8 cellular contexts compared by ENCODE assay signal in genomic region chr21:33070921-33071877, GRCh38. TPM values are rescaled to one million over a fixed set of nuclear protein-coding genes. Genes with fewer than 3 reads are reported as not detected.
DNase-seq lines count a peak whose midpoint lies in the region; ATAC-seq lines count a peak whose summit lies in the region.

No MANE protein-coding gene starts in this region.

- H3K27me3 ChIP-seq in ACC112 (ENCODE audit: insufficient read depth, low read length): peaks cover 99% of the 10 kb centered on the region
- H3K27me3 ChIP-seq in H7 (ENCODE audit: control insufficient read depth, insufficient read depth, low read length): peaks cover 89% of the 10 kb centered on the region
- H3K27me3 ChIP-seq in iPS-18a (ENCODE audit: control insufficient read depth, insufficient read depth, low read length): peaks cover 99% of the 10 kb centered on the region

- no peaks in the 10 kb centered on the region for H3K9me3 Mint-ChIP-seq in activated T-helper 17 cell treated with anti-CD3 and anti-CD28 coated beads, Interleukin-2, amount 50 U/mL, for 72 hours

- H3K79me2 ChIP-seq in ACC112 (ENCODE audit: control insufficient read depth, insufficient read depth, low read length, unreplicated experiment): no peaks in the 10 kb centered on the region

- H3K4me3 ChIP-seq in ACC112 (ENCODE audit: low read depth, low read length): peak overlapping the region; percentile 26
- peak overlapping the region; percentile 41 for H3K4me3 ChIP-seq in H7 (ENCODE audit: insufficient read depth, low read depth, low read length)
- peak overlapping the region; percentile 34 for H3K4me3 ChIP-seq in iPS-18a (ENCODE audit: low read length)

- H3K4me1 ChIP-seq in ACC112 (ENCODE audit: control insufficient read depth, insufficient read depth, low read length, unreplicated experiment) (no peaks in the 10 kb centered on the region), iPS-18a (ENCODE audit: control insufficient read depth, low read depth, low read length) (peaks cover 34% of the 10 kb centered on the region)

- DNase-seq in H7 (peak; percentile 88), NCI-H128 (lab: John Stamatoyannopoulos, UW; ENCODE audit: unreplicated experiment) (no peak), medulla oblongata (ENCODE audit: extremely low spot score) (no peak), ureter (ENCODE audit: low spot score) (no peak)
- DNase-seq in stimulated activated CD4-positive, alpha-beta T cell treated with anti-CD3 and anti-CD28 coated beads, Interleukin-4, amount 100 ng/mL, for 1 hour: peak; percentile 20

- H3K27ac ChIP-seq in ACC112 (ENCODE audit: low read depth, low read length): no peak overlapping the region
- H3K27ac ChIP-seq in iPS-18a (ENCODE audit: low read length): no peak overlapping the region

- H3K27me3 Mint-ChIP-seq in activated T-helper 17 cell treated with anti-CD3 and anti-CD28 coated beads, Interleukin-2, amount 50 U/mL, for 72 hours: peaks cover 56% of the 10 kb centered on the region

- H3K36me3 ChIP-seq in ACC112 (ENCODE audit: insufficient read depth, low read length) (no peaks in the 10 kb centered on the region), H7 (replicated peaks; ENCODE audit: control insufficient read depth, insufficient read depth, low read length) (no peaks in the 10 kb centered on the region), iPS-18a (ENCODE audit: control insufficient read depth, low read depth, low read length) (no peaks in the 10 kb centered on the region)

- H3K9me3 ChIP-seq in iPS-18a (ENCODE audit: control insufficient read depth, low read depth, low read length): peaks cover 5% of the 10 kb centered on the region

- no peak overlapping the region for H3K9ac ChIP-seq in iPS-18a (ENCODE audit: low read length)

- no peak overlapping the region for H3K27ac Mint-ChIP-seq in activated T-helper 17 cell treated with anti-CD3 and anti-CD28 coated beads, Interleukin-2, amount 50 U/mL, for 72 hours

- peak; percentile 29 for ATAC-seq in activated T-helper 17 cell treated with anti-CD3 and anti-CD28 coated beads, Interleukin-2, amount 50 U/mL, for 72 hours (replicated peaks)

- H3K4me3 Mint-ChIP-seq in activated T-helper 17 cell treated with anti-CD3 and anti-CD28 coated beads, Interleukin-2, amount 50 U/mL, for 72 hours: peak overlapping the region; percentile 69

- no peaks in the 10 kb centered on the region for H3K36me3 Mint-ChIP-seq in activated T-helper 17 cell treated with anti-CD3 and anti-CD28 coated beads, Interleukin-2, amount 50 U/mL, for 72 hours (ENCODE audit: low read depth)

- H2AFZ ChIP-seq in ACC112 (ENCODE audit: low read length, unreplicated experiment): no peak overlapping the region

- no peaks in the 10 kb centered on the region for H3K4me1 Mint-ChIP-seq in activated T-helper 17 cell treated with anti-CD3 and anti-CD28 coated beads, Interleukin-2, amount 50 U/mL, for 72 hours

RNA-seq across cellular contexts. Expression of gene OLIG1, which starts 1.3 kb away (rescaled TPM):
- total RNA-seq in H7 (2014; rRNA removed; shearing (Covaris generic)): 0.15 and 1.2 TPM in 2 replicates
- not detected for total RNA-seq in activated T-helper 17 cell treated with anti-CD3 and anti-CD28 coated beads, Interleukin-2, amount 50 U/mL, for 72 hours
- not detected for total RNA-seq in ureter

RNA-seq across cellular contexts. Expression of gene OLIG2, which starts 45.5 kb away (rescaled TPM):
- 0.17 and 0.67 TPM in 2 replicates for total RNA-seq in H7 (2014; rRNA removed; shearing (Covaris generic))
- total RNA-seq in activated T-helper 17 cell treated with anti-CD3 and anti-CD28 coated beads, Interleukin-2, amount 50 U/mL, for 72 hours: not detected
- not detected for total RNA-seq in ureter

Comparison
In these comparisons a context has a peak if more than half of its experiments do, and no peak if none do; other contexts are left out.
1. DNase-seq: peak in H7 (single experiment) and stimulated activated CD4-positive, alpha-beta T cell treated with anti-CD3 and anti-CD28 coated beads, Interleukin-4, amount 100 ng/mL, for 1 hour (single experiment); none in NCI-H128 (single experiment), medulla oblongata (single experiment) and ureter (single experiment).
2. Peak in every context shown above with its lines, with median percentiles within 50 percentile points of each other: H3K4me3 ChIP-seq.